Comparison of ENCODE assay signal across 1 cellular context in genomic region chr5:145588113-145588512, GRCh38.
TF ChIP-seq lines count a peak whose summit lies in the region.

No MANE protein-coding gene starts in this region.

TF ChIP-seq in IMR-90, 13 proteins besides CTCF, POLR2A, EP300 and RAD21 (continued from another document):
- no peak for TF ChIP-seq NFE2L2 (IDR thresholded peaks at IDR 0.05; ENCODE audit: low read depth, low read length)
